In the genomic region with DNA sequence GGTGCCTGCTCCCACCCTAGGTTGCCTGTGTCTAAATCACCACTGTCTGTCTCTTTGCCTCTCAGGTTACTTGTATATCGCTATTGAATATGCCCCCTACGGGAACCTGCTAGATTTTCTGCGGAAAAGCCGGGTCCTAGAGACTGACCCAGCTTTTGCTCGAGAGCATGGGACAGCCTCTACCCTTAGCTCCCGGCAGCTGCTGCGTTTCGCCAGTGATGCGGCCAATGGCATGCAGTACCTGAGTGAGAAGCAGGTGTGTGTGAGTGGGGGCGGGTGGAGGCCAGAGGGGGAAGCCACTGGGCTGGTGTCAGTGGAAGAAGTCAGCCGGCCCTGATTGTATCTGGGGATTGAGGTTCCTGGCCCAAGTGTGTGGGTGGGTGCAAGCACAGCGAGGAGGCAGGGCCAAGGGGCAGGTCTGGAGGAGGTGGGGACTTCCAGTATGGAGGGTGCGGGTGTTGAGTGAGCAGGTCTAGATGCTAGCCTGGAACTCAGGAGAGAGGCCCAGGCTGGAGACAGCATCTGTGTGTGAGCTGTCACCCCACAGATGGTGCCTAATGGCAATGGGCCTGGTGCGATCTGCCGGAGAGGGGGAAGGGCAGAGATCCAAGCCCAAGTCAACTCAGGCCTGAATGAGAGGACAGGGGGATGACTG, we compare ENCODE assay signal across 11 cellular contexts. TPM values are rescaled to one million over a fixed set of nuclear protein-coding genes. Genes with fewer than 3 reads are reported as not detected.
DNase-seq lines count a peak whose midpoint lies in the region; ATAC-seq and TF ChIP-seq lines count a peak whose summit lies in the region.
"Had no signal": no experiment of that assay in that cellular context is flagged by ENCODE, and none has a peak within 500 bp of the region (broad histone marks: within the 10 kb centered on the region; RNA-seq: fewer than 3 reads in every experiment).

No MANE protein-coding gene starts in this region.

- CTCF ChIA-PET in activated CD4-positive, alpha-beta memory T cell treated with anti-CD3 and anti-CD28 coated beads for 36 hours (lab: Charles Lee) = interaction anchor here (0.6 kb wide), 1 partner anchor 558 kb away, joined by 3 read pairs; no protein-coding TSS in a partner anchor
- CTCF ChIA-PET in activated CD4-positive, alpha-beta memory T cell treated with anti-CD3 and anti-CD28 coated beads, Interleukin-2, amount 10 ng/mL, durations not matched to agents 7 days and 5 days (lab: Charles Lee) = interaction anchor here (1.5 kb wide), 1 partner anchor 96 kb away, joined by 5 read pairs; no protein-coding TSS in a partner anchor

- no peak overlapping the region for H3K4me3 Mint-ChIP-seq in activated CD4-positive, alpha-beta memory T cell treated with anti-CD3 and anti-CD28 coated beads for 36 hours
- H3K4me3 Mint-ChIP-seq in activated CD4-positive, alpha-beta memory T cell treated with anti-CD3 and anti-CD28 coated beads, Interleukin-2, amount 10 ng/mL, durations not matched to agents 7 days and 5 days = no peak overlapping the region

- no peaks in the 10 kb centered on the region for H3K4me1 Mint-ChIP-seq in activated CD4-positive, alpha-beta memory T cell treated with anti-CD3 and anti-CD28 coated beads for 36 hours (ENCODE audit: low read depth)
- no peaks in the 10 kb centered on the region for H3K4me1 Mint-ChIP-seq in activated CD4-positive, alpha-beta memory T cell treated with anti-CD3 and anti-CD28 coated beads, Interleukin-2, amount 10 ng/mL, durations not matched to agents 7 days and 5 days

- no peak overlapping the region for H3K27ac Mint-ChIP-seq in activated CD4-positive, alpha-beta memory T cell treated with anti-CD3 and anti-CD28 coated beads for 36 hours
- no peak overlapping the region for H3K27ac Mint-ChIP-seq in activated CD4-positive, alpha-beta memory T cell treated with anti-CD3 and anti-CD28 coated beads, Interleukin-2, amount 10 ng/mL, durations not matched to agents 7 days and 5 days

- H3K27me3 Mint-ChIP-seq in activated CD4-positive, alpha-beta memory T cell treated with anti-CD3 and anti-CD28 coated beads for 36 hours = no peaks in the 10 kb centered on the region
- no peaks in the 10 kb centered on the region for H3K27me3 Mint-ChIP-seq in activated CD4-positive, alpha-beta memory T cell treated with anti-CD3 and anti-CD28 coated beads, Interleukin-2, amount 10 ng/mL, durations not matched to agents 7 days and 5 days

- H3K4me3 ChIP-seq in foreskin fibroblast (ENCODE audit: low read depth in 1 of 2, low read length in 2 of 2) = no peak overlapping the region
- H3K4me3 ChIP-seq: lower lobe of right lung, upper lobe of left lung had no signal

- H3K36me3 Mint-ChIP-seq in activated CD4-positive, alpha-beta memory T cell treated with anti-CD3 and anti-CD28 coated beads for 36 hours = no peaks in the 10 kb centered on the region
- H3K36me3 Mint-ChIP-seq in activated CD4-positive, alpha-beta memory T cell treated with anti-CD3 and anti-CD28 coated beads, Interleukin-2, amount 10 ng/mL, durations not matched to agents 7 days and 5 days (ENCODE audit: low read depth) = no peaks in the 10 kb centered on the region

- intact Hi-C loops in activated CD4-positive, alpha-beta memory T cell treated with anti-CD3 and anti-CD28 coated beads for 36 hours (cut with micrococcal nuclease) = no loop called here

- ATAC-seq in stimulated activated naive CD8-positive, alpha-beta T cell treated with anti-CD3 and anti-CD28 coated beads, Interleukin-15, Interleukin-2, amounts not matched to agents 100 U/mL and 50 U/mL, for 24 hours = peak; percentile 37

- peak; percentile 15 for DNase-seq in activated CD4-positive, alpha-beta memory T cell treated with anti-CD3 and anti-CD28 coated beads for 36 hours
- no peak for DNase-seq in activated CD4-positive, alpha-beta memory T cell treated with anti-CD3 and anti-CD28 coated beads, Interleukin-2, amount 10 ng/mL, durations not matched to agents 7 days and 5 days
- DNase-seq in foreskin fibroblast (peak; percentile 16 to 52), ureter (ENCODE audit: low spot score) (no peak), DMS53 treated with DMSO at 0.1 percent for 48 hours (lab: John Stamatoyannopoulos, UW; ENCODE audit: unreplicated experiment) (no peak)
- DNase-seq in stimulated activated naive CD8-positive, alpha-beta T cell treated with anti-CD3 and anti-CD28 coated beads, Interleukin-15, Interleukin-2, amounts not matched to agents 100 U/mL and 50 U/mL, for 24 hours = no peak
- DNase-seq: lower lobe of right lung, SHP77 had no signal

- H3K9me3 Mint-ChIP-seq in activated CD4-positive, alpha-beta memory T cell treated with anti-CD3 and anti-CD28 coated beads for 36 hours = no peaks in the 10 kb centered on the region
- no peaks in the 10 kb centered on the region for H3K9me3 Mint-ChIP-seq in activated CD4-positive, alpha-beta memory T cell treated with anti-CD3 and anti-CD28 coated beads, Interleukin-2, amount 10 ng/mL, durations not matched to agents 7 days and 5 days

- POLR2A ChIA-PET in activated CD4-positive, alpha-beta memory T cell treated with anti-CD3 and anti-CD28 coated beads for 36 hours (lab: Charles Lee) = no interaction called here
- POLR2A ChIA-PET in activated CD4-positive, alpha-beta memory T cell treated with anti-CD3 and anti-CD28 coated beads, Interleukin-2, amount 10 ng/mL, durations not matched to agents 7 days and 5 days (lab: Charles Lee) = no interaction called here

- no peak for TF ChIP-seq CTCF in foreskin fibroblast (IDR thresholded peaks at IDR 0.05; ENCODE audit: low read depth, low read length)

RNA-seq across cellular contexts. Expression of gene TIE1, which starts 17.2 kb away (rescaled TPM):
- total RNA-seq in activated CD4-positive, alpha-beta memory T cell treated with anti-CD3 and anti-CD28 coated beads for 36 hours = not detected
- under 1 TPM in 1 of 2 experiments, not detected in 1; 0.45 TPM for total RNA-seq in activated CD4-positive, alpha-beta memory T cell treated with anti-CD3 and anti-CD28 coated beads, Interleukin-2, amount 10 ng/mL, durations not matched to agents 7 days and 5 days
- 21.4 TPM for total RNA-seq in ureter
- total RNA-seq: A673 had no signal

RNA-seq across cellular contexts. Expression of gene MPL, which starts 19.7 kb away (rescaled TPM):
- not detected for total RNA-seq in activated CD4-positive, alpha-beta memory T cell treated with anti-CD3 and anti-CD28 coated beads for 36 hours
- total RNA-seq in activated CD4-positive, alpha-beta memory T cell treated with anti-CD3 and anti-CD28 coated beads, Interleukin-2, amount 10 ng/mL, durations not matched to agents 7 days and 5 days = not detected
- total RNA-seq in ureter = 0.55 TPM
- total RNA-seq: A673, frontal cortex had no signal

RNA-seq across cellular contexts. Expression of gene C1orf210, which starts 32.6 kb away (rescaled TPM):
- total RNA-seq in activated CD4-positive, alpha-beta memory T cell treated with anti-CD3 and anti-CD28 coated beads for 36 hours = not detected
- total RNA-seq in activated CD4-positive, alpha-beta memory T cell treated with anti-CD3 and anti-CD28 coated beads, Interleukin-2, amount 10 ng/mL, durations not matched to agents 7 days and 5 days = not detected
- total RNA-seq in ureter = 12.0 TPM
- total RNA-seq: A673, frontal cortex had no signal

RNA-seq across cellular contexts. Expression of gene CDC20, which starts 40.8 kb away (rescaled TPM):
- 100 to 1,000 TPM; 152 to 155 TPM for total RNA-seq in activated CD4-positive, alpha-beta memory T cell treated with anti-CD3 and anti-CD28 coated beads for 36 hours
- total RNA-seq in activated CD4-positive, alpha-beta memory T cell treated with anti-CD3 and anti-CD28 coated beads, Interleukin-2, amount 10 ng/mL, durations not matched to agents 7 days and 5 days = 100 to 1,000 TPM; 130 to 141 TPM
- 2.0 TPM for total RNA-seq in ureter

RNA-seq across cellular contexts. Expression of gene TMEM125, which starts 48.2 kb away (rescaled TPM):
- under 1 TPM in 1 of 2 experiments, not detected in 1; 0.12 TPM for total RNA-seq in activated CD4-positive, alpha-beta memory T cell treated with anti-CD3 and anti-CD28 coated beads for 36 hours
- not detected for total RNA-seq in activated CD4-positive, alpha-beta memory T cell treated with anti-CD3 and anti-CD28 coated beads, Interleukin-2, amount 10 ng/mL, durations not matched to agents 7 days and 5 days
- 12.1 TPM for total RNA-seq in ureter
- total RNA-seq: A673 had no signal

Comparison
In these comparisons a context has a peak if more than half of its experiments do, and no peak if none do; other contexts are left out.
1. DNase-seq: peak in activated CD4-positive, alpha-beta memory T cell treated with anti-CD3 and anti-CD28 coated beads for 36 hours (single experiment) and foreskin fibroblast (2 of 2); none in activated CD4-positive, alpha-beta memory T cell treated with anti-CD3 and anti-CD28 coated beads, Interleukin-2, amount 10 ng/mL, durations not matched to agents 7 days and 5 days (single experiment), stimulated activated naive CD8-positive, alpha-beta T cell treated with anti-CD3 and anti-CD28 coated beads, Interleukin-15, Interleukin-2, amounts not matched to agents 100 U/mL and 50 U/mL, for 24 hours (single experiment), ureter (single experiment) and DMS53 treated with DMSO at 0.1 percent for 48 hours (single experiment).
2. RNA of gene TIE1, which starts 17.2 kb away (total RNA-seq): 21.4 TPM in ureter (single experiment); 0.45 TPM in activated CD4-positive, alpha-beta memory T cell treated with anti-CD3 and anti-CD28 coated beads, Interleukin-2, amount 10 ng/mL, durations not matched to agents 7 days and 5 days and not detected in activated CD4-positive, alpha-beta memory T cell treated with anti-CD3 and anti-CD28 coated beads for 36 hours; every median in the first group is over 10 times any median in the second.
3. RNA of gene C1orf210, which starts 32.6 kb away (total RNA-seq): 12.0 TPM in ureter (single experiment); not detected in activated CD4-positive, alpha-beta memory T cell treated with anti-CD3 and anti-CD28 coated beads for 36 hours and not detected in activated CD4-positive, alpha-beta memory T cell treated with anti-CD3 and anti-CD28 coated beads, Interleukin-2, amount 10 ng/mL, durations not matched to agents 7 days and 5 days; every median in the first group is over 10 times any median in the second.